Comparison of ENCODE assay signal across 2 cellular contexts in the genomic region with DNA sequence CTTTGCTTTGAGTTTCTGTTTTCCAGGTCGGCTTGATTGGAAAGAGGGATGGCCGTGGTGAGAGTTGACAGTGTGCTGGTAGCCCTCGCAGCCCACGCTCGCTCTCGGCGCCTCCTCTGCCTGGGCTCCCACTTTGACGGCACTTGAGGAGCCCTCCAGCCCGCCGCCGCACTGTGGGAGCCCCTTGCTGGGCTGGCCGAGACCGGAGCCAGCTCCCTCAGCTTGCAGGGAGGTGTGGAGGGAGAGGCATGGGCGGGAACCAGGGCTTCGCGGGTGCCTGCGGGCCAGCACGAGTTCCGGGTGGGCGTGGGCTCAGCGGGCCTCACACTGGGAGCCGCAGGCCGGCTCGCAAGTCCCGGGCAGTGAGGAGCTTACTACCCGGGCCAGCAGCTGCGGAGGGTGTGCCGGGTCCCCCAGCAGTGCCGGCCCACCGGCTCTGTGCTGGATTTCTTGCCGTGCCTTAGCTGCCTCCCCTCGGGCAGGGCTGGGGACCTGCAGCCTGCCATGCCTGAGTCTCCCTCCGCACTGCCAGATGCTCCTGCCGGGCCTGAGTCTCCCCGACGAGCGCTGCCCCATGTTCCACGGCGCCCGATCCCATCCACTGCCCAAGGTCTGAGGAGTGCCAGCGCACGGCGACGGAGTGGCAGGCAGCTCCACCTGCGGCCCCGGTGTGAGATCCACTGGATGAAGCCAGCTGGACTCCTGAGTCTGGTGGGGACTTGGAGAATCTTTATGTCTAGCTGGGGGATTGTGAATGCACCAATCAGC.
A peak's percentile ranks its signal among the peaks of the same experiment; 100 is the strongest.
TF ChIP-seq lines count a peak whose summit lies in the region.

No MANE protein-coding gene starts in this region.

TF ChIP-seq in GM23338, 12 proteins besides CTCF, POLR2A, EP300 and RAD21:
- TF ChIP-seq POLR2AphosphoS5 (IDR thresholded peaks at IDR 0.05; ENCODE audit: low read depth) (no peak), ZNF114 (CRISPR knock-in tag; IDR thresholded peaks at IDR 0.05) (no peak), NANOG (IDR thresholded peaks at IDR 0.05; ENCODE audit: borderline replicate concordance) (no peak)

TF ChIP-seq in H1, 55 proteins besides CTCF, POLR2A, EP300 and RAD21:
- TF ChIP-seq E2F6 (IDR thresholded peaks at IDR 0.05) (peak; percentile 26; the same call in 1 of the 2 replicates), MAX (IDR thresholded peaks at IDR 0.05) (no peak)
